7 cellular contexts compared by ENCODE assay signal in genomic region chr19:40392894-40393517, GRCh38. TPM values are rescaled to one million over a fixed set of nuclear protein-coding genes. Genes with fewer than 3 reads are reported as not detected.
DNase-seq lines count a peak whose midpoint lies in the region; TF ChIP-seq lines count a peak whose summit lies in the region.
"Had no signal": no experiment of that assay in that cellular context is flagged by ENCODE, and none has a peak within 500 bp of the region (broad histone marks: within the 10 kb centered on the region; RNA-seq: fewer than 3 reads in every experiment).

No MANE protein-coding gene starts in this region.

- H3K9me3 Mint-ChIP-seq in mesothelial cell of epicardium, result no peaks in the 10 kb centered on the region

- peaks cover 18% of the 10 kb centered on the region for H3K4me1 ChIP-seq in PC-9 (replicated peaks; ENCODE audit: insufficient read depth)

- H4K20me1 ChIP-seq in PC-9 (ENCODE audit: insufficient read depth), result no peaks in the 10 kb centered on the region

- H3K4me3 ChIP-seq in PC-9, result peak overlapping the region; percentile 40; the same call in 1 of the 2 replicates
- H3K4me3 ChIP-seq in kidney epithelial cell (ENCODE audit: low read depth, low read length), result no peak overlapping the region

- H3K27me3 Mint-ChIP-seq in mesothelial cell of epicardium (ENCODE audit: low read depth), result no peaks in the 10 kb centered on the region

- H3K4me2 ChIP-seq in PC-9, result peak overlapping the region; percentile 77

- H3F3A ChIP-seq in PC-9 (ENCODE audit: insufficient read depth, low read depth), result no peaks in the 10 kb centered on the region; the same call in 1 of the 2 replicates

- no peak overlapping the region for H3K4me3 Mint-ChIP-seq in mesothelial cell of epicardium

- peak overlapping the region; percentile 73 for H2AFZ ChIP-seq in PC-9

- DNase-seq in DMS53 treated with DMSO at 0.1 percent for 48 hours (lab: John Stamatoyannopoulos, UW; ENCODE audit: unreplicated experiment), result peak; percentile 75
- peak; percentile 70 to 85 for DNase-seq in PC-9
- DNase-seq in kidney epithelial cell (ENCODE audit: low read depth), result no peak
- DNase-seq in NCI-H1048 (lab: John Stamatoyannopoulos, UW), result no peak
- DNase-seq in NCI-H1105 treated with DMSO at 0.1 percent for 48 hours (lab: John Stamatoyannopoulos, UW), result no peak
- no peak for DNase-seq in mesothelial cell of epicardium (ENCODE audit: low spot score in 2 of 2, unreplicated experiment in 2 of 2)

- TF ChIP-seq CTCF in PC-9 (conservative IDR thresholded peaks at IDR 0.05) (peak; percentile 76), kidney epithelial cell (IDR thresholded peaks at IDR 0.05; ENCODE audit: insufficient read depth, low read length, poor library complexity, severe bottlenecking) (peak; percentile 28), mesothelial cell of epicardium (IDR thresholded peaks at IDR 0.05; ENCODE audit: unreplicated experiment) (no peak)

- CTCF ChIA-PET in PC-9 (lab: Charles Lee), result interaction anchor here (0.7 kb wide), 1 partner anchor 17 kb away, joined by 3 read pairs; no protein-coding TSS in a partner anchor

- no peaks in the 10 kb centered on the region for H3K36me3 Mint-ChIP-seq in mesothelial cell of epicardium

- BruUV-seq in PC-9 (replicated peaks; lab: Mats Ljungman, UMichigan), result no TSS peak

- H3K27me3 ChIP-seq in PC-9 (ENCODE audit: insufficient read depth, low read depth) (no peaks in the 10 kb centered on the region), kidney epithelial cell (ENCODE audit: control insufficient read depth, insufficient read depth, low read length) (peaks cover 16% of the 10 kb centered on the region)

- H3K36me3 ChIP-seq in PC-9 (ENCODE audit: low read depth) (no peaks in the 10 kb centered on the region), kidney epithelial cell (ENCODE audit: control insufficient read depth, insufficient read depth, low read length) (no peaks in the 10 kb centered on the region)

- no peak overlapping the region for H3K27ac Mint-ChIP-seq in mesothelial cell of epicardium

- H3K79me2 ChIP-seq in PC-9 (ENCODE audit: low read depth), result no peaks in the 10 kb centered on the region

- H3K9me2 ChIP-seq in PC-9 (ENCODE audit: insufficient read depth), result no peaks in the 10 kb centered on the region

- H3K4me1 Mint-ChIP-seq in mesothelial cell of epicardium, result peaks cover 6% of the 10 kb centered on the region

- no peaks in the 10 kb centered on the region for H3K9me3 ChIP-seq in PC-9 (ENCODE audit: insufficient read depth, low read depth)

- peak overlapping the region; percentile 33; the same call in 1 of the 2 replicates for H3K27ac ChIP-seq in PC-9

- intact Hi-C loops in PC-9 (cut with micrococcal nuclease; ENCODE audit: unreplicated experiment), result loop anchor here (2.0 to 10.0 kb wide), 3 partner anchors 46 to 132 kb away; partner anchors contain the start of genes BLVRB, C19orf47 and PLD3

- POLR2A ChIA-PET in PC-9 (lab: Charles Lee; ENCODE audit: unreplicated experiment), result no interaction called here

RNA-seq across cellular contexts. Expression of gene HIPK4, which starts 3.0 kb away (rescaled TPM):
- total RNA-seq in PC-9 (2021) (0.37 and 0.38 TPM in 2 replicates), kidney epithelial cell (0.55 TPM in 1 of 2 replicates, not detected in the other), mesothelial cell of epicardium (0.20 to 0.32 TPM (median 0.31 TPM) in 3 replicates)
- total RNA-seq: T-helper 1 cell treated with Interleukin-12 subunit alpha and Interleukin-12 subunit beta and Interleukin-4 antibody, amounts not matched to agents 30 ng/mL and 1 ng/mL, for 36 hours had no signal

RNA-seq across cellular contexts. Expression of gene PRX, which starts 20.2 kb away (rescaled TPM):
- total RNA-seq in PC-9 (2021) (6.6 and 9.2 TPM in 2 replicates), kidney epithelial cell (2.5 and 2.7 TPM in 2 replicates), mesothelial cell of epicardium (4.7 to 5.2 TPM (median 5.2 TPM) in 3 replicates)

RNA-seq across cellular contexts. Expression of gene SERTAD1, which starts 32.8 kb away (rescaled TPM):
- 7.8 and 8.5 TPM in 2 replicates for total RNA-seq in PC-9 (2021)
- total RNA-seq in kidney epithelial cell, result 12.3 and 13.6 TPM in 2 replicates
- 10.7 to 11.0 TPM (median 10.8 TPM) in 3 replicates for total RNA-seq in mesothelial cell of epicardium

RNA-seq across cellular contexts. Expression of gene PLD3, which starts 44.5 kb away (rescaled TPM):
- total RNA-seq in PC-9 (2021) (146 and 187 TPM in 2 replicates), kidney epithelial cell (350 and 417 TPM in 2 replicates), mesothelial cell of epicardium (369 to 379 TPM (median 376 TPM) in 3 replicates)

RNA-seq across cellular contexts. Expression of gene C19orf47, which starts 44.8 kb away (rescaled TPM):
- total RNA-seq in PC-9 (2021) (17.3 and 21.2 TPM in 2 replicates), kidney epithelial cell (5.4 and 10.4 TPM in 2 replicates), mesothelial cell of epicardium (15.3 to 17.8 TPM (median 16.3 TPM) in 3 replicates)

Comparison
In these comparisons a context has a peak if more than half of its experiments do, and no peak if none do; other contexts are left out.
1. DNase-seq: peak in DMS53 treated with DMSO at 0.1 percent for 48 hours (single experiment) and PC-9 (2 of 2); none in kidney epithelial cell (single experiment), NCI-H1048 (single experiment), NCI-H1105 treated with DMSO at 0.1 percent for 48 hours (single experiment) and mesothelial cell of epicardium (0 of 2).